ENCODE assay signal across 1 cellular context in the genomic region with DNA sequence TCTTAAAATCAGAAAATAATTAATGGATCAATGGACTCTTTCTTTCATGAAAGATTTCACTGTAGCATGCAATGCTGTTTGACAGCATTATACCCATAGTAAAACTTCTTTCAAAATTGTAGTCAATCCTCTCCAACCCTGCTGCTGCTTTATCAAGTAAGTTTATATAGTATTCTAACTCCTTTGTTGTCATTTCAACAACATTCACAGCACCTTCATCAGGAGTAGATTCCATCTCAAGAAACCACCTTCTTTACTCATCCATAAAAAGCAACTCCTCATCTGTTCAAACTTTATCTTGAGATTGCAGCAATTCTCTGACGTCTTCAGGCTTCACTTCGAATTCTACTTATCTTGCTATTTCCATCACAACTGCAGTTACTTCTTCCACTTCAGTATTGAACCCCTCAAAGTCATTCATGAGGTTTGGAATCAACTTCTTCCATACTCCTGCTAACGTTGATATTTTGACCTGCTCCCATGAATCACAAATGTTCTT.
TF ChIP-seq lines count a peak whose summit lies in the region.

No MANE protein-coding gene starts in this region.

TF ChIP-seq in K562, 482 proteins besides CTCF, POLR2A, EP300 and RAD21 (continued from another document and continues in another):
- TF ChIP-seq, protein P1, sequence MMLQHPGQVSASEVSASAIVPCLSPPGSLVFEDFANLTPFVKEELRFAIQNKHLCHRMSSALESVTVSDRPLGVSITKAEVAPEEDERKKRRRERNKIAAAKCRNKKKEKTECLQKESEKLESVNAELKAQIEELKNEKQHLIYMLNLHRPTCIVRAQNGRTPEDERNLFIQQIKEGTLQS (IDR thresholded peaks at IDR 0.05) = 0 out of 2 replicates have a peak, but pooled peaks have one; percentile 5
- TF ChIP-seq, protein P1 (CRISPR knock-in tag; conservative IDR thresholded peaks at IDR 0.05) = no peak
- TF ChIP-seq MCM5 (IDR thresholded peaks at IDR 0.05; ENCODE audit: low read depth) (no peak), ZNF282 (CRISPR knock-in tag; IDR thresholded peaks at IDR 0.05) (no peak), ZNF347 (CRISPR knock-in tag; IDR thresholded peaks at IDR 0.05; ENCODE audit: low read depth) (no peak), CBFA2T2 (conservative IDR thresholded peaks at IDR 0.05) (peak; percentile 52; the same call in 1 of the 2 replicates), KLF10 (CRISPR knock-in tag; IDR thresholded peaks at IDR 0.05) (no peak), IRF2 (CRISPR knock-in tag; IDR thresholded peaks at IDR 0.05) (no peak), NR2C1 (IDR thresholded peaks at IDR 0.05) (no peak), NR2C1 (tag; IDR thresholded peaks at IDR 0.05) (no peak), PCBP2 (IDR thresholded peaks at IDR 0.05; ENCODE audit: low read depth, low read length, poor library complexity, severe bottlenecking) (no peak), CSDE1 (IDR thresholded peaks at IDR 0.05) (no peak), HEY1 (CRISPR knock-in tag; IDR thresholded peaks at IDR 0.05; ENCODE audit: borderline replicate concordance) (no peak), SMAD1 (IDR thresholded peaks at IDR 0.05; ENCODE audit: low read depth, low read length, partially characterized antibody) (no peak), NR3C1 (CRISPR knock-in tag; IDR thresholded peaks at IDR 0.05) (no peak), WHSC1 (IDR thresholded peaks at IDR 0.05; ENCODE audit: low read length) (no peak), FOSL1 (tag; conservative IDR thresholded peaks at IDR 0.05) (peak; percentile 64; the same call in 1 of the 2 replicates)
- TF ChIP-seq, protein P2, sequence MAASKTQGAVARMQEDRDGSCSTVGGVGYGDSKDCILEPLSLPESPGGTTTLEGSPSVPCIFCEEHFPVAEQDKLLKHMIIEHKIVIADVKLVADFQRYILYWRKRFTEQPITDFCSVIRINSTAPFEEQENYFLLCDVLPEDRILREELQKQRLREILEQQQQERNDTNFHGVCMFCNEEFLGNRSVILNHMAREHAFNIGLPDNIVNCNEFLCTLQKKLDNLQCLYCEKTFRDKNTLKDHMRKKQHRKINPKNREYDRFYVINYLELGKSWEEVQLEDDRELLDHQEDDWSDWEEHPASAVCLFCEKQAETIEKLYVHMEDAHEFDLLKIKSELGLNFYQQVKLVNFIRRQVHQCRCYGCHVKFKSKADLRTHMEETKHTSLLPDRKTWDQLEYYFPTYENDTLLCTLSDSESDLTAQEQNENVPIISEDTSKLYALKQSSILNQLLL (CRISPR knock-in tag; IDR thresholded peaks at IDR 0.05; ENCODE audit: borderline replicate concordance) = no peak
- TF ChIP-seq, protein P3, sequence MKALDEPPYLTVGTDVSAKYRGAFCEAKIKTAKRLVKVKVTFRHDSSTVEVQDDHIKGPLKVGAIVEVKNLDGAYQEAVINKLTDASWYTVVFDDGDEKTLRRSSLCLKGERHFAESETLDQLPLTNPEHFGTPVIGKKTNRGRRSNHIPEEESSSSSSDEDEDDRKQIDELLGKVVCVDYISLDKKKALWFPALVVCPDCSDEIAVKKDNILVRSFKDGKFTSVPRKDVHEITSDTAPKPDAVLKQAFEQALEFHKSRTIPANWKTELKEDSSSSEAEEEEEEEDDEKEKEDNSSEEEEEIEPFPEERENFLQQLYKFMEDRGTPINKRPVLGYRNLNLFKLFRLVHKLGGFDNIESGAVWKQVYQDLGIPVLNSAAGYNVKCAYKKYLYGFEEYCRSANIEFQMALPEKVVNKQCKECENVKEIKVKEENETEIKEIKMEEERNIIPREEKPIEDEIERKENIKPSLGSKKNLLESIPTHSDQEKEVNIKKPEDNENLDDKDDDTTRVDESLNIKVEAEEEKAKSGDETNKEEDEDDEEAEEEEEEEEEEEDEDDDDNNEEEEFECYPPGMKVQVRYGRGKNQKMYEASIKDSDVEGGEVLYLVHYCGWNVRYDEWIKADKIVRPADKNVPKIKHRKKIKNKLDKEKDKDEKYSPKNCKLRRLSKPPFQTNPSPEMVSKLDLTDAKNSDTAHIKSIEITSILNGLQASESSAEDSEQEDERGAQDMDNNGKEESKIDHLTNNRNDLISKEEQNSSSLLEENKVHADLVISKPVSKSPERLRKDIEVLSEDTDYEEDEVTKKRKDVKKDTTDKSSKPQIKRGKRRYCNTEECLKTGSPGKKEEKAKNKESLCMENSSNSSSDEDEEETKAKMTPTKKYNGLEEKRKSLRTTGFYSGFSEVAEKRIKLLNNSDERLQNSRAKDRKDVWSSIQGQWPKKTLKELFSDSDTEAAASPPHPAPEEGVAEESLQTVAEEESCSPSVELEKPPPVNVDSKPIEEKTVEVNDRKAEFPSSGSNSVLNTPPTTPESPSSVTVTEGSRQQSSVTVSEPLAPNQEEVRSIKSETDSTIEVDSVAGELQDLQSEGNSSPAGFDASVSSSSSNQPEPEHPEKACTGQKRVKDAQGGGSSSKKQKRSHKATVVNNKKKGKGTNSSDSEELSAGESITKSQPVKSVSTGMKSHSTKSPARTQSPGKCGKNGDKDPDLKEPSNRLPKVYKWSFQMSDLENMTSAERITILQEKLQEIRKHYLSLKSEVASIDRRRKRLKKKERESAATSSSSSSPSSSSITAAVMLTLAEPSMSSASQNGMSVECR (CRISPR knock-in tag; IDR thresholded peaks at IDR 0.05) = no peak
- TF ChIP-seq, protein P4, sequence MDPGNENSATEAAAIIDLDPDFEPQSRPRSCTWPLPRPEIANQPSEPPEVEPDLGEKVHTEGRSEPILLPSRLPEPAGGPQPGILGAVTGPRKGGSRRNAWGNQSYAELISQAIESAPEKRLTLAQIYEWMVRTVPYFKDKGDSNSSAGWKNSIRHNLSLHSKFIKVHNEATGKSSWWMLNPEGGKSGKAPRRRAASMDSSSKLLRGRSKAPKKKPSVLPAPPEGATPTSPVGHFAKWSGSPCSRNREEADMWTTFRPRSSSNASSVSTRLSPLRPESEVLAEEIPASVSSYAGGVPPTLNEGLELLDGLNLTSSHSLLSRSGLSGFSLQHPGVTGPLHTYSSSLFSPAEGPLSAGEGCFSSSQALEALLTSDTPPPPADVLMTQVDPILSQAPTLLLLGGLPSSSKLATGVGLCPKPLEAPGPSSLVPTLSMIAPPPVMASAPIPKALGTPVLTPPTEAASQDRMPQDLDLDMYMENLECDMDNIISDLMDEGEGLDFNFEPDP (CRISPR knock-in tag; IDR thresholded peaks at IDR 0.05) = no peak
- TF ChIP-seq, protein P5, sequence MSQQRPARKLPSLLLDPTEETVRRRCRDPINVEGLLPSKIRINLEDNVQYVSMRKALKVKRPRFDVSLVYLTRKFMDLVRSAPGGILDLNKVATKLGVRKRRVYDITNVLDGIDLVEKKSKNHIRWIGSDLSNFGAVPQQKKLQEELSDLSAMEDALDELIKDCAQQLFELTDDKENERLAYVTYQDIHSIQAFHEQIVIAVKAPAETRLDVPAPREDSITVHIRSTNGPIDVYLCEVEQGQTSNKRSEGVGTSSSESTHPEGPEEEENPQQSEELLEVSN (IDR thresholded peaks at IDR 0.05; ENCODE audit: borderline replicate concordance in 1 of 2, extremely low read depth in 1 of 2, insufficient read depth in 1 of 2, insufficient read length in 1 of 2, low read depth in 1 of 2, low read length in 1 of 2, poor library complexity in 1 of 2, severe bottlenecking in 1 of 2) = no peak
- TF ChIP-seq, protein P6, sequence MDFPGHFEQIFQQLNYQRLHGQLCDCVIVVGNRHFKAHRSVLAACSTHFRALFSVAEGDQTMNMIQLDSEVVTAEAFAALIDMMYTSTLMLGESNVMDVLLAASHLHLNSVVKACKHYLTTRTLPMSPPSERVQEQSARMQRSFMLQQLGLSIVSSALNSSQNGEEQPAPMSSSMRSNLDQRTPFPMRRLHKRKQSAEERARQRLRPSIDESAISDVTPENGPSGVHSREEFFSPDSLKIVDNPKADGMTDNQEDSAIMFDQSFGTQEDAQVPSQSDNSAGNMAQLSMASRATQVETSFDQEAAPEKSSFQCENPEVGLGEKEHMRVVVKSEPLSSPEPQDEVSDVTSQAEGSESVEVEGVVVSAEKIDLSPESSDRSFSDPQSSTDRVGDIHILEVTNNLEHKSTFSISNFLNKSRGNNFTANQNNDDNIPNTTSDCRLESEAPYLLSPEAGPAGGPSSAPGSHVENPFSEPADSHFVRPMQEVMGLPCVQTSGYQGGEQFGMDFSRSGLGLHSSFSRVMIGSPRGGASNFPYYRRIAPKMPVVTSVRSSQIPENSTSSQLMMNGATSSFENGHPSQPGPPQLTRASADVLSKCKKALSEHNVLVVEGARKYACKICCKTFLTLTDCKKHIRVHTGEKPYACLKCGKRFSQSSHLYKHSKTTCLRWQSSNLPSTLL (IDR thresholded peaks at IDR 0.05) = no peak
- TF ChIP-seq, protein P7, sequence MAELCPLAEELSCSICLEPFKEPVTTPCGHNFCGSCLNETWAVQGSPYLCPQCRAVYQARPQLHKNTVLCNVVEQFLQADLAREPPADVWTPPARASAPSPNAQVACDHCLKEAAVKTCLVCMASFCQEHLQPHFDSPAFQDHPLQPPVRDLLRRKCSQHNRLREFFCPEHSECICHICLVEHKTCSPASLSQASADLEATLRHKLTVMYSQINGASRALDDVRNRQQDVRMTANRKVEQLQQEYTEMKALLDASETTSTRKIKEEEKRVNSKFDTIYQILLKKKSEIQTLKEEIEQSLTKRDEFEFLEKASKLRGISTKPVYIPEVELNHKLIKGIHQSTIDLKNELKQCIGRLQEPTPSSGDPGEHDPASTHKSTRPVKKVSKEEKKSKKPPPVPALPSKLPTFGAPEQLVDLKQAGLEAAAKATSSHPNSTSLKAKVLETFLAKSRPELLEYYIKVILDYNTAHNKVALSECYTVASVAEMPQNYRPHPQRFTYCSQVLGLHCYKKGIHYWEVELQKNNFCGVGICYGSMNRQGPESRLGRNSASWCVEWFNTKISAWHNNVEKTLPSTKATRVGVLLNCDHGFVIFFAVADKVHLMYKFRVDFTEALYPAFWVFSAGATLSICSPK (IDR thresholded peaks at IDR 0.05; ENCODE audit: borderline replicate concordance) = no peak
- TF ChIP-seq, protein P8, sequence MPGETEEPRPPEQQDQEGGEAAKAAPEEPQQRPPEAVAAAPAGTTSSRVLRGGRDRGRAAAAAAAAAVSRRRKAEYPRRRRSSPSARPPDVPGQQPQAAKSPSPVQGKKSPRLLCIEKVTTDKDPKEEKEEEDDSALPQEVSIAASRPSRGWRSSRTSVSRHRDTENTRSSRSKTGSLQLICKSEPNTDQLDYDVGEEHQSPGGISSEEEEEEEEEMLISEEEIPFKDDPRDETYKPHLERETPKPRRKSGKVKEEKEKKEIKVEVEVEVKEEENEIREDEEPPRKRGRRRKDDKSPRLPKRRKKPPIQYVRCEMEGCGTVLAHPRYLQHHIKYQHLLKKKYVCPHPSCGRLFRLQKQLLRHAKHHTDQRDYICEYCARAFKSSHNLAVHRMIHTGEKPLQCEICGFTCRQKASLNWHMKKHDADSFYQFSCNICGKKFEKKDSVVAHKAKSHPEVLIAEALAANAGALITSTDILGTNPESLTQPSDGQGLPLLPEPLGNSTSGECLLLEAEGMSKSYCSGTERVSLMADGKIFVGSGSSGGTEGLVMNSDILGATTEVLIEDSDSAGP (CRISPR knock-in tag; IDR thresholded peaks at IDR 0.05) = no peak
